ENCODE assay signal across 7 cellular contexts in genomic region chr6:84428300-84428907, GRCh38.
DNase-seq lines count a peak whose midpoint lies in the region; ATAC-seq and TF ChIP-seq lines count a peak whose summit lies in the region.

No MANE protein-coding gene starts in this region.

- H3K23ac ChIP-seq in IMR-90 (ENCODE audit: low read depth, low read length): no peak overlapping the region

- H3K79me1 ChIP-seq in IMR-90 (ENCODE audit: low read depth in 1 of 2, low read length in 2 of 2): no peaks in the 10 kb centered on the region

- no peak overlapping the region for H3K27ac ChIP-seq in IMR-90 (ENCODE audit: insufficient read depth, low read length)
- H3K27ac ChIP-seq in SU-DHL-6 (ENCODE audit: low read depth, low read length): no peak overlapping the region

- H3K79me2 ChIP-seq in SU-DHL-6 (ENCODE audit: insufficient read depth, low read length): no peaks in the 10 kb centered on the region

- no peaks in the 10 kb centered on the region for H3K9me2 ChIP-seq in SU-DHL-6 (replicated peaks; ENCODE audit: insufficient read depth, low read length)

- H4K8ac ChIP-seq in IMR-90 (ENCODE audit: low read depth in 2 of 2, low read length in 2 of 2): no peak overlapping the region

- H2BK15ac ChIP-seq in IMR-90 (ENCODE audit: low read depth, low read length): no peak overlapping the region

- H3K9me3 ChIP-seq in IMR-90 (ENCODE audit: control insufficient read depth, insufficient read depth, low read length) (no peaks in the 10 kb centered on the region), SU-DHL-6 (ENCODE audit: insufficient read depth, low read length) (no peaks in the 10 kb centered on the region)

- H3K36me3 ChIP-seq in IMR-90 (ENCODE audit: control insufficient read depth, insufficient read depth, low read length): no peaks in the 10 kb centered on the region
- no peaks in the 10 kb centered on the region for H3K36me3 ChIP-seq in SU-DHL-6 (ENCODE audit: low read length)

- DNase-seq in DMS114 treated with DMSO at 0.1 percent for 48 hours (lab: John Stamatoyannopoulos, UW; ENCODE audit: unreplicated experiment) (peak; percentile 1), IMR-90 (peak; percentile 45), fibroblast of villous mesenchyme (ENCODE audit: low read depth) (peak; percentile 62), pulmonary artery endothelial cell (ENCODE audit: low read depth, low spot score) (peak; percentile 26), epidermal melanocyte (ENCODE audit: insufficient read length, low spot score) (no peak)

- dilution Hi-C loops in IMR-90 (cut with HindIII; ENCODE audit: low sequenced_read_pairs, unreplicated experiment): no loop called here

- no peak overlapping the region for H2BK20ac ChIP-seq in IMR-90 (ENCODE audit: low read depth, low read length)

- H2BK120ac ChIP-seq in IMR-90 (ENCODE audit: low read depth, low read length): no peak overlapping the region

- no peak overlapping the region for H4K5ac ChIP-seq in IMR-90 (ENCODE audit: low read depth, low read length)

- H3K9me1 ChIP-seq in IMR-90 (ENCODE audit: insufficient read depth, low read length): no peaks in the 10 kb centered on the region

- no peak overlapping the region for H3K18ac ChIP-seq in IMR-90 (ENCODE audit: low read depth, low read length)

- intact Hi-C loops in IMR-90 (cut with micrococcal nuclease): loop anchor here (1.0 to 10.0 kb wide), 4 partner anchors 141 to 894 kb away; no protein-coding TSS in a partner anchor

- POLR2A ChIA-PET in IMR-90 (lab: Charles Lee; ENCODE audit: unreplicated experiment): no interaction called here

- H4K20me1 ChIP-seq in IMR-90 (ENCODE audit: insufficient read depth, low read length) (no peaks in the 10 kb centered on the region), SU-DHL-6 (ENCODE audit: low read depth, low read length) (no peaks in the 10 kb centered on the region)

- H2AFZ ChIP-seq in IMR-90 (replicated peaks; ENCODE audit: low read length, poor library complexity) (no peak overlapping the region), SU-DHL-6 (ENCODE audit: low read depth, low read length, severe bottlenecking) (no peak overlapping the region)

- H3K9ac ChIP-seq in IMR-90 (ENCODE audit: low read depth, low read length) (no peak overlapping the region), SU-DHL-6 (ENCODE audit: low read length) (no peak overlapping the region)

- no peak overlapping the region for H3K14ac ChIP-seq in IMR-90 (replicated peaks; ENCODE audit: low read depth, low read length)

- H2BK5ac ChIP-seq in IMR-90 (ENCODE audit: low read depth, low read length, poor library complexity, severe bottlenecking): no peak overlapping the region

- no peak overlapping the region for H4K91ac ChIP-seq in IMR-90 (ENCODE audit: insufficient read depth, low read depth, low read length)

- in situ Hi-C loops in IMR-90 (cut with MboI; ENCODE audit: low sequenced_read_pairs): loop anchor here (5.0 to 10.0 kb wide), 2 partner anchors 336 to 894 kb away; partner anchors contain the start of gene TBX18

- no peaks in the 10 kb centered on the region for H3K4me1 ChIP-seq in IMR-90 (ENCODE audit: control insufficient read depth, insufficient read depth, low read length)

- peak; percentile 82 for TF ChIP-seq RAD21 in IMR-90 (IDR thresholded peaks at IDR 0.05; ENCODE audit: low read length)

- no peak overlapping the region for H2AK5ac ChIP-seq in IMR-90 (ENCODE audit: low read depth, low read length)

- TF ChIP-seq CTCF in IMR-90 (conservative IDR thresholded peaks at IDR 0.05; ENCODE audit: low read depth, low read length) (peak; percentile 78), SU-DHL-6 (IDR thresholded peaks at IDR 0.05; ENCODE audit: insufficient read depth, low read length, poor library complexity, severe bottlenecking) (peak; percentile 41), fibroblast of villous mesenchyme (IDR thresholded peaks at IDR 0.05; ENCODE audit: insufficient read depth, low read depth, low read length) (peak; percentile 93)

- H3K4ac ChIP-seq in IMR-90 (ENCODE audit: low read depth, low read length): no peak overlapping the region

- H3K4me3 ChIP-seq in IMR-90 (ENCODE audit: insufficient read depth, low read depth, low read length) (no peak overlapping the region), SU-DHL-6 (ENCODE audit: insufficient read depth, low read length, poor library complexity, severe bottlenecking) (no peak overlapping the region), fibroblast of villous mesenchyme (ENCODE audit: low read depth, low read length) (no peak overlapping the region)

- no peaks in the 10 kb centered on the region for H3F3A ChIP-seq in SU-DHL-6 (ENCODE audit: insufficient read depth)

- H2AK9ac ChIP-seq in IMR-90 (replicated peaks; ENCODE audit: low read depth, low read length, poor library complexity): no peak overlapping the region

- H3K27me3 ChIP-seq in IMR-90 (ENCODE audit: control insufficient read depth, insufficient read depth, low read length) (peaks cover 7% of the 10 kb centered on the region), SU-DHL-6 (ENCODE audit: low read length) (no peaks in the 10 kb centered on the region)

- CTCF ChIA-PET in IMR-90 (lab: Yijun Ruan, JAX): interaction anchor here (1.0 kb wide), 1 partner anchor 346 kb away, joined by 3 read pairs; no protein-coding TSS in a partner anchor

- no peak overlapping the region for H3K4me2 ChIP-seq in IMR-90 (ENCODE audit: low read depth, low read length)
- no peak overlapping the region for H3K4me2 ChIP-seq in SU-DHL-6 (ENCODE audit: low read depth, low read length, poor library complexity, severe bottlenecking)

- no peak for TF ChIP-seq POLR2A in IMR-90 (IDR thresholded peaks at IDR 0.05; ENCODE audit: low read depth, low read length)

- no TSS peak for BruUV-seq in IMR-90 (replicated peaks; lab: Mats Ljungman, UMichigan)

- peak; percentile 79 for ATAC-seq in GM18907 (IDR thresholded peaks at IDR 0.05; ENCODE audit: unreplicated experiment)
- ATAC-seq in IMR-90 (ENCODE audit: low read depth): peak; percentile 46

- no CpG with 5 or more reads among the region's 6 CpGs for WGBS in IMR-90 (ENCODE audit: extremely low coverage in 2 of 2, insufficient read length in 1 of 2), 2 experiments

- no peak overlapping the region for H3K56ac ChIP-seq in IMR-90 (ENCODE audit: extremely low read depth, insufficient read depth, low read length)

TF ChIP-seq in IMR-90, 13 proteins besides CTCF, POLR2A, EP300 and RAD21:
- TF ChIP-seq RFX5 (IDR thresholded peaks at IDR 0.05; ENCODE audit: low read depth, low read length) (no peak), SMC3 (IDR thresholded peaks at IDR 0.05; ENCODE audit: low read depth, low read length) (peak; percentile 83), CHD1 (IDR thresholded peaks at IDR 0.05; ENCODE audit: low read depth, low read length) (no peak)

Comparison
In these comparisons a context has a peak if more than half of its experiments do, and no peak if none do; other contexts are left out.
1. CTCF ChIP-seq: peak in every context shown above with its lines; median percentile 93 in fibroblast of villous mesenchyme; 78 in IMR-90; 41 in SU-DHL-6.